In the genomic region with DNA sequence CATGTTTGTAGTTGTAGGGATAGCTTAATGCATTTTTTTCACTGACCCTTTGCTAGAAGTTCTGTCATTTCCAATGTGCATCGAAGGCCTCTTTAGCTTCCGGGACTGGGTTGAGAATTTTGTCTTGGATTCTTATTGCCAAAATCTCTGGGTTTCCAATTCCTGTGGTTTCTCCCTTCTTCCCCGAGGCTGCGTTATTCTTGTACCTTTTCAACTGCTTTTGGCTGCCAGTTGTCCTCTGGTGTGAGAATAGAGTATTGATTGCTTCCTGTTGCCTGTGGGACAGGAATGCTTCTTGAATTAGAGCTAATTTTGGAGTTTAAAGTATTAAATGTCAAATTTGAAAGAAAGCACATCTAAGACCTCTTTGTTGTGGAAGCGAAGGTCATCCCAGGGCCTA, we compare ENCODE assay signal across 16 cellular contexts. TPM values are rescaled to one million over a fixed set of nuclear protein-coding genes. Genes with fewer than 3 reads are reported as not detected.
"Had no signal": no experiment of that assay in that cellular context is flagged by ENCODE, and none has a peak within 500 bp of the region (broad histone marks: within the 10 kb centered on the region; RNA-seq: fewer than 3 reads in every experiment).

No MANE protein-coding gene starts in this region.

- ATAC-seq: esophagus mucosa, left lobe of liver, natural killer cell had no signal

- H3K4me3 ChIP-seq: adrenal gland, sigmoid colon, stomach, testis had no signal

- H3K36me3 Mint-ChIP-seq: natural killer cell had no signal

- H3K4me1 Mint-ChIP-seq: natural killer cell had no signal

- DNase-seq: activated CD4-positive, alpha-beta T cell treated with anti-CD3 and anti-CD28 coated beads, Interleukin-2, amount 50 U/mL, for 48 hours; activated effector memory CD4-positive, alpha-beta T cell treated with Interleukin-2 at 50 U/mL for 16 hours; activated naive CD4-positive, alpha-beta T cell treated with anti-CD3 and anti-CD28 coated beads, Interleukin-2, amount 50 U/mL, for 16 hours; caudate nucleus; mammary epithelial cell; natural killer cell; occipital lobe; sigmoid colon; stimulated activated CD4-positive, alpha-beta T cell treated with anti-CD3 and anti-CD28 coated beads, Interleukin-2, amount 100 ng/mL, for 24 hours; stomach; testis had no signal

- H3K9me3 ChIP-seq: adrenal gland, sigmoid colon, stomach, testis had no signal

- H3K27ac Mint-ChIP-seq: natural killer cell had no signal

- H3K27me3 ChIP-seq: adrenal gland, sigmoid colon, testis had no signal

- H3K9me3 Mint-ChIP-seq: natural killer cell had no signal

- H3K4me3 Mint-ChIP-seq: natural killer cell had no signal

- H3K4me1 ChIP-seq: adrenal gland, testis had no signal

- H3K36me3 ChIP-seq: adrenal gland, sigmoid colon, stomach had no signal

RNA-seq across cellular contexts. Expression of a gene that starts 21.0 kb away (rescaled TPM):
- total RNA-seq: natural killer cell; pulmonary artery endothelial cell; T-helper 1 cell treated with Interleukin-12 subunit alpha and Interleukin-12 subunit beta and Interleukin-4 antibody, amounts not matched to agents 30 ng/mL and 1 ng/mL, for 36 hours had no signal
